In genomic region chr13:45370922-45371406, GRCh38 we compare ENCODE assay signal across 8 cellular contexts. TPM values are rescaled to one million over a fixed set of nuclear protein-coding genes. Genes with fewer than 3 reads are reported as not detected.
DNase-seq lines count a peak whose midpoint lies in the region; TF ChIP-seq lines count a peak whose summit lies in the region.

No MANE protein-coding gene starts in this region.

- intact Hi-C loops in testis (cut with DNase I; ENCODE audit: low total_unique reads), result no loop called here

- TF ChIP-seq POLR2A in testis (IDR thresholded peaks at IDR 0.05), result no peak

- H3K36me3 ChIP-seq in testis (ENCODE audit: low read depth, missing control alignments), result no peaks in the 10 kb centered on the region

- 16 to 21% methylated on average over 28 to 30 of the region's 30 CpGs for WGBS in testis, 2 donors

- no peak overlapping the region for H3K27ac ChIP-seq in testis

- H3K9me3 ChIP-seq in testis, result no peaks in the 10 kb centered on the region

- peaks cover 7% of the 10 kb centered on the region for H3K4me1 ChIP-seq in testis

- H3K27me3 ChIP-seq in testis, result no peaks in the 10 kb centered on the region

- H3K4me3 ChIP-seq in foreskin fibroblast (ENCODE audit: low read depth in 1 of 2, low read length in 2 of 2) (no peak overlapping the region), testis (peak overlapping the region in 1 of 2 donors; percentile 33)

- DNase-seq in Daoy (ENCODE audit: low read depth) (peak; percentile 78), NCI-H460 (ENCODE audit: extremely low read depth, low read depth) (peak; percentile 35), activated gamma-delta T cell (lab: John Stamatoyannopoulos, UW) (peak; percentile 16), foreskin fibroblast (peak; percentile 56 to 86), nucleus accumbens (lab: John Stamatoyannopoulos, UW) (peak in 38 of 56 donors; percentile 3 to 74 (median 22)), testis (peak; percentile 72), UCSD-AML1 (lab: John Stamatoyannopoulos, UW; ENCODE audit: unreplicated experiment) (no peak), AML-193 (lab: John Stamatoyannopoulos, UW) (no peak)

- TF ChIP-seq CTCF in foreskin fibroblast (IDR thresholded peaks at IDR 0.05; ENCODE audit: low read depth, low read length) (peak; percentile 88), testis (IDR thresholded peaks at IDR 0.05) (peak; percentile 76 to 95 (median 86))

RNA-seq across cellular contexts. Expression of gene TPT1, which starts 30.0 kb away (rescaled TPM):
- total RNA-seq in Daoy (2014; rRNA removed; shearing (Covaris generic)), result 1,431 and 1,984 TPM in 2 replicates
- total RNA-seq in NCI-H460 (2014; rRNA removed; shearing (Covaris generic)), result 3,373 and 3,747 TPM in 2 replicates
- polyA plus RNA-seq in NCI-H460 (2014; cell fraction: nucleus; rRNA removed), result 1,963 and 2,051 TPM in 2 replicates
- 1,000 to 10,000 TPM in 1 of 2 donors, 100 to 1,000 TPM in 1; 789 to 1,272 TPM for total RNA-seq in testis
- 2,831 TPM for polyA plus RNA-seq in testis (ENCODE audit: insufficient read depth, low read depth, low replicate concordance)

RNA-seq across cellular contexts. Expression of gene SLC25A30, which starts 47.2 kb away (rescaled TPM):
- total RNA-seq in Daoy (2014; rRNA removed; shearing (Covaris generic)), result 1.9 and 3.1 TPM in 2 replicates
- 10.7 and 11.6 TPM in 2 replicates for total RNA-seq in NCI-H460 (2014; rRNA removed; shearing (Covaris generic))
- polyA plus RNA-seq in NCI-H460 (2014; cell fraction: nucleus; rRNA removed), result 3.1 and 4.6 TPM in 2 replicates
- total RNA-seq in testis, result 10 to 100 TPM; 15.7 to 16.4 TPM
- 14.5 TPM for polyA plus RNA-seq in testis (ENCODE audit: insufficient read depth, low read depth, low replicate concordance)

Comparison
In these comparisons a context has a peak if more than half of its experiments do, and no peak if none do; other contexts are left out.
1. DNase-seq: peak in Daoy (single experiment), NCI-H460 (single experiment), activated gamma-delta T cell (single experiment), foreskin fibroblast (2 of 2), nucleus accumbens (38 of 56) and testis (single experiment); none in UCSD-AML1 (single experiment) and AML-193 (0 of 2).